Comparison of ENCODE assay signal across 24 cellular contexts in the genomic region with DNA sequence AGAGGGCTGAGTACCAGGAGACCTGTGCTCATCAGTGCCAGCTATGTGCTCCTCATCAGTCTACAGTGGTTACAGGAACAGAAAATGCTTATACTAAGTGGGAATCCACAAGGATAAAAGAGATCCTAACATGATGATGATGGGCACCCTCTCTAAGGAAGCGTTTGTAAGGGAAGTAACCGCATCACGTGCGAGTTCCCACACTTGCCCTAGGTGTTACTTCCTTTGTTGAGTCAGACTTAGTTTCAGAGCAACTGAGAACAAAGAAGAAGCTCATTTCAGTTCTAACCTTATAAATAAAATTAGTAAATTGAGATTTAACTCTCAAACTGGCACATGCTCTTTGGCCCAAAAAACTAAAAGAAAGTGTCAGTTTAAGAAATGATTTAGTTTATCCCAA.
A peak's percentile ranks its signal among the peaks of the same experiment; 100 is the strongest.
DNase-seq lines count a peak whose midpoint lies in the region; ATAC-seq, FAIRE-seq and TF ChIP-seq lines count a peak whose summit lies in the region.
"Had no signal": no experiment of that assay in that cellular context is flagged by ENCODE, and none has a peak within 500 bp of the region (broad histone marks: within the 10 kb centered on the region; RNA-seq: fewer than 3 reads in every experiment).

No MANE protein-coding gene starts in this region.

- H3F3A ChIP-seq in MM.1S (ENCODE audit: insufficient read depth, low read length): no peaks in the 10 kb centered on the region

- no peaks in the 10 kb centered on the region for H3K9me2 ChIP-seq in MM.1S (replicated peaks; ENCODE audit: insufficient read depth, low read length)

- no peak overlapping the region for H3K9ac ChIP-seq in MM.1S (ENCODE audit: low read length)

- no peak overlapping the region for H3K4me2 ChIP-seq in MM.1S (ENCODE audit: low read depth, low read length)
- H3K4me2 ChIP-seq: A549 had no signal

- H3K4me1 Mint-ChIP-seq in activated CD4-positive, alpha-beta T cell treated with anti-CD3 and anti-CD28 coated beads for 36 hours: no peaks in the 10 kb centered on the region

- no peak overlapping the region for H3K27ac ChIP-seq in MM.1S (ENCODE audit: low read length)
- H3K27ac ChIP-seq: 22Rv1, A549, C4-2B had no signal

- no peaks in the 10 kb centered on the region for H3K79me2 ChIP-seq in MM.1S (ENCODE audit: low read length)

- DNase-seq in activated CD4-positive, alpha-beta T cell treated with anti-CD3 and anti-CD28 coated beads for 36 hours: peak; percentile 15
- DNase-seq in activated CD4-positive, alpha-beta T cell treated with anti-CD3 and anti-CD28 coated beads, Interleukin-2, amount 50 U/mL, for 4 hours: no peak
- DNase-seq in Daoy (ENCODE audit: low read depth) (peak; percentile 32), MM.1S (peak; percentile 24), RPMI7951 (ENCODE audit: low read depth) (peak; percentile 22), frontal cortex (ENCODE audit: low spot score in 2 of 2) (no peak), NCI-H1436 treated with DMSO at 0.1 percent for 48 hours (lab: John Stamatoyannopoulos, UW) (no peak)
- DNase-seq: AML-193; Caco-2; CD4-positive, alpha-beta T cell; DMS153; DMS79; GOT3; H7; HFFc6; IMR-90 had no signal

- no peak for TF ChIP-seq CTCF in MM.1S (IDR thresholded peaks at IDR 0.05; ENCODE audit: low read length)

- POLR2A ChIA-PET in activated CD4-positive, alpha-beta T cell treated with anti-CD3 and anti-CD28 coated beads for 36 hours (lab: Charles Lee): no interaction called here

- H3K36me3 Mint-ChIP-seq in activated CD4-positive, alpha-beta T cell treated with anti-CD3 and anti-CD28 coated beads for 36 hours (ENCODE audit: low read depth): no peaks in the 10 kb centered on the region

- CTCF ChIA-PET in activated CD4-positive, alpha-beta T cell treated with anti-CD3 and anti-CD28 coated beads for 36 hours (lab: Charles Lee): no interaction called here

- H3K4me3 ChIP-seq in MM.1S (ENCODE audit: low read length): no peak overlapping the region
- H3K4me3 ChIP-seq: A549 had no signal

- peaks cover 21% of the 10 kb centered on the region for H3K27me3 Mint-ChIP-seq in activated CD4-positive, alpha-beta T cell treated with anti-CD3 and anti-CD28 coated beads for 36 hours

- no peak overlapping the region for H3K27ac Mint-ChIP-seq in activated CD4-positive, alpha-beta T cell treated with anti-CD3 and anti-CD28 coated beads for 36 hours
- H3K27ac Mint-ChIP-seq: CD4-positive, alpha-beta T cell; HFFc6 had no signal

- no peaks in the 10 kb centered on the region for H3K9me3 ChIP-seq in MM.1S (replicated peaks; ENCODE audit: insufficient read depth, low read length)
- H3K9me3 ChIP-seq: A549, Caco-2 had no signal

- intact Hi-C loops in activated CD4-positive, alpha-beta T cell treated with anti-CD3 and anti-CD28 coated beads for 36 hours (cut with DNase I, micrococcal nuclease): no loop called here

- peaks cover 2% of the 10 kb centered on the region for H3K9me3 Mint-ChIP-seq in activated CD4-positive, alpha-beta T cell treated with anti-CD3 and anti-CD28 coated beads for 36 hours (ENCODE audit: low read depth)
- H3K9me3 Mint-ChIP-seq: CD4-positive, alpha-beta T cell had no signal

- H3K27me3 ChIP-seq in MM.1S (replicated peaks; ENCODE audit: insufficient read depth, low read length): no peaks in the 10 kb centered on the region

- H3K36me3 ChIP-seq in MM.1S (replicated peaks; ENCODE audit: insufficient read depth, low read length): no peaks in the 10 kb centered on the region

- H3K4me1 ChIP-seq in MM.1S (ENCODE audit: low read length): peaks cover 9% of the 10 kb centered on the region
- H3K4me1 ChIP-seq: A549, Caco-2 had no signal

- H4K20me1 ChIP-seq in MM.1S (ENCODE audit: insufficient read depth, low read length): no peaks in the 10 kb centered on the region

- no peak for ATAC-seq in activated CD4-positive, alpha-beta T cell treated with anti-CD3 and anti-CD28 coated beads for 36 hours
- ATAC-seq in HG02870 (IDR thresholded peaks at IDR 0.05; ENCODE audit: unreplicated experiment): no peak
- ATAC-seq: A549, HCT116 had no signal

- H2AFZ ChIP-seq in MM.1S (ENCODE audit: low read length): no peak overlapping the region

- H3K4me3 Mint-ChIP-seq in activated CD4-positive, alpha-beta T cell treated with anti-CD3 and anti-CD28 coated beads for 36 hours: no peak overlapping the region
- H3K4me3 Mint-ChIP-seq: CD4-positive, alpha-beta T cell; HFFc6 had no signal

- FAIRE-seq in frontal cortex (lab: Jason Lieb, UNC): no peak
- FAIRE-seq: A549, D721Med, GM12891, HTR-8/SVneo had no signal

Comparison
In these comparisons a context has a peak if more than half of its experiments do, and no peak if none do; other contexts are left out.
1. DNase-seq: peak in activated CD4-positive, alpha-beta T cell treated with anti-CD3 and anti-CD28 coated beads for 36 hours (single experiment), Daoy (single experiment), MM.1S (single experiment) and RPMI7951 (single experiment); none in activated CD4-positive, alpha-beta T cell treated with anti-CD3 and anti-CD28 coated beads, Interleukin-2, amount 50 U/mL, for 4 hours (0 of 2), frontal cortex (0 of 2) and NCI-H1436 treated with DMSO at 0.1 percent for 48 hours (single experiment).